14 cellular contexts compared by ENCODE assay signal in genomic region chr3:50275996-50276761, GRCh38. TPM values are rescaled to one million over a fixed set of nuclear protein-coding genes. Genes with fewer than 3 reads are reported as not detected.
DNase-seq lines count a peak whose midpoint lies in the region; ATAC-seq and TF ChIP-seq lines count a peak whose summit lies in the region.
"Had no signal": no experiment of that assay in that cellular context is flagged by ENCODE, and none has a peak within 500 bp of the region (broad histone marks: within the 10 kb centered on the region; RNA-seq: fewer than 3 reads in every experiment).

No MANE protein-coding gene starts in this region.

- peaks cover 11 to 12% of the 10 kb centered on the region in 2 donors for H3K4me1 ChIP-seq in ascending aorta

- intact Hi-C loops in ascending aorta (cut with DNase I) = no loop called here

- DNase-seq in stimulated activated CD4-positive, alpha-beta T cell treated with anti-CD3 and anti-CD28 coated beads, Interleukin-2, amount 100 ng/mL, for 24 hours = peak; percentile 35 to 50
- DNase-seq in stimulated activated CD4-positive, alpha-beta T cell treated with anti-CD3 and anti-CD28 coated beads, Interleukin-4, amount 100 ng/mL, for 4 hours = no peak
- DNase-seq in activated T-cell treated with anti-CD3 and anti-CD28 coated beads, Interleukin-2, amount 50 U/mL, for 48 hours = peak; percentile 45 to 64
- DNase-seq in iPS-NIHi11 (ENCODE audit: low spot score) = peak; percentile 54
- no peak for DNase-seq in putamen (ENCODE audit: low spot score)
- DNase-seq in ascending aorta (ENCODE audit: low spot score in 2 of 2) = no peak
- DNase-seq in GDM1 (lab: John Stamatoyannopoulos, UW) = no peak
- DNase-seq: activated CD8-positive, alpha-beta memory T cell treated with anti-CD3 and anti-CD28 coated beads for 24 hours; glutamatergic neuron; Karpas-422; stomach; SW 1271 had no signal

- TF ChIP-seq CTCF in ascending aorta (IDR thresholded peaks at IDR 0.05) = no peak

- no peak for ATAC-seq in HG02852 (IDR thresholded peaks at IDR 0.05; ENCODE audit: unreplicated experiment)

- H3K27me3 ChIP-seq in ascending aorta = no peaks in the 10 kb centered on the region
- H3K27me3 ChIP-seq: ovary had no signal

- no peaks in the 10 kb centered on the region for H3K9me3 ChIP-seq in ascending aorta
- H3K9me3 ChIP-seq: ovary, stomach had no signal

- peaks cover 0 to 11% of the 10 kb centered on the region in 2 donors for H3K36me3 ChIP-seq in ascending aorta
- H3K36me3 ChIP-seq: ovary had no signal

- no peak overlapping the region for H3K27ac ChIP-seq in ascending aorta
- H3K27ac ChIP-seq: ovary, stomach had no signal

- H3K4me3 ChIP-seq in ascending aorta = no peak overlapping the region
- H3K4me3 ChIP-seq: ovary, stomach had no signal

RNA-seq across cellular contexts. Expression of gene LSMEM2, which starts 2.7 kb away (rescaled TPM):
- total RNA-seq in ascending aorta = not detected
- total RNA-seq: stomach had no signal

RNA-seq across cellular contexts. Expression of gene SEMA3B, which starts 7.2 kb away (rescaled TPM):
- total RNA-seq in ascending aorta = 24.2 TPM

RNA-seq across cellular contexts. Expression of gene IFRD2, which starts 16.1 kb away (rescaled TPM):
- 231 TPM for total RNA-seq in ascending aorta

RNA-seq across cellular contexts. Expression of gene HYAL3, which starts 23.0 kb away (rescaled TPM):
- not detected for total RNA-seq in ascending aorta

RNA-seq across cellular contexts. Expression of gene NAA80, which starts 23.0 kb away (rescaled TPM):
- 38.8 TPM for total RNA-seq in ascending aorta

Comparison
In these comparisons a context has a peak if more than half of its experiments do, and no peak if none do; other contexts are left out.
1. DNase-seq: peak in stimulated activated CD4-positive, alpha-beta T cell treated with anti-CD3 and anti-CD28 coated beads, Interleukin-2, amount 100 ng/mL, for 24 hours (2 of 2), activated T-cell treated with anti-CD3 and anti-CD28 coated beads, Interleukin-2, amount 50 U/mL, for 48 hours (2 of 2) and iPS-NIHi11 (single experiment); none in stimulated activated CD4-positive, alpha-beta T cell treated with anti-CD3 and anti-CD28 coated beads, Interleukin-4, amount 100 ng/mL, for 4 hours (0 of 2), putamen (single experiment), ascending aorta (0 of 2) and GDM1 (single experiment).